ENCODE assay signal across 8 cellular contexts in genomic region chr9:116153765-116154333, GRCh38. TPM values are rescaled to one million over a fixed set of nuclear protein-coding genes. Genes with fewer than 3 reads are reported as not detected.
DNase-seq lines count a peak whose midpoint lies in the region; ATAC-seq and TF ChIP-seq lines count a peak whose summit lies in the region.
"Had no signal": no experiment of that assay in that cellular context is flagged by ENCODE, and none has a peak within 500 bp of the region (broad histone marks: within the 10 kb centered on the region; RNA-seq: fewer than 3 reads in every experiment).

Gene PAPPA, plus strand, starts transcription at chr9:116153791. Its CDS starts 382 bp downstream, at chr9:116154173.

- H3K4me3 ChIP-seq in right lobe of liver (peak within 1 kb of the TSS; percentile 5 to 32 (median 23)), stomach smooth muscle (ENCODE audit: low read length in 2 of 2) (peak within 1 kb of the TSS; percentile 51 to 75)

- TF ChIP-seq CTCF in right lobe of liver (IDR thresholded peaks at IDR 0.05) (no peak), GM10248 (IDR thresholded peaks at IDR 0.05; ENCODE audit: control extremely low read depth, extremely low read depth, low read depth, missing control alignments) (no peak)

- H3K9me3 Mint-ChIP-seq in central memory CD8-positive, alpha-beta T cell: no peaks in the 10 kb centered on the region
- H3K9me3 Mint-ChIP-seq: dendritic cell treated with granulocyte-macrophage colony-stimulating factor and Interleukin-4, amounts not matched to agents 40 ng/mL and 50 ng/mL, for 4 days had no signal

- H3K9me3 ChIP-seq in right lobe of liver (no peaks in the 10 kb centered on the region), stomach smooth muscle (ENCODE audit: control insufficient read depth in 2 of 2, low read length in 2 of 2) (no peaks in the 10 kb centered on the region)

- peaks cover 91% of the 10 kb centered on the region for H3K27me3 Mint-ChIP-seq in central memory CD8-positive, alpha-beta T cell

- H3K27me3 ChIP-seq in right lobe of liver (peaks cover 0 to 25% of the 10 kb centered on the region in 2 donors), stomach smooth muscle (ENCODE audit: control insufficient read depth in 1 of 2, insufficient read depth in 2 of 2, low read length in 2 of 2) (peaks cover 9 to 26% of the 10 kb centered on the region in 2 donors)

- H3K27ac Mint-ChIP-seq in central memory CD8-positive, alpha-beta T cell (ENCODE audit: low read depth): no peak within 1 kb of the TSS
- H3K27ac Mint-ChIP-seq: dendritic cell treated with granulocyte-macrophage colony-stimulating factor and Interleukin-4, amounts not matched to agents 40 ng/mL and 50 ng/mL, for 4 days had no signal

- H3K27ac ChIP-seq in right lobe of liver (peak within 1 kb of the TSS in 1 of 3 donors; percentile 13), stomach smooth muscle (ENCODE audit: low read length) (peak within 1 kb of the TSS; percentile 78)

- DNase-seq in NCI-H460 (ENCODE audit: extremely low read depth, low read depth) (no peak), right lobe of liver (no peak), GM10248 (ENCODE audit: extremely low spot score) (no peak)
- no peak for DNase-seq in central memory CD8-positive, alpha-beta T cell (ENCODE audit: low spot score in 2 of 2)
- DNase-seq in effector CD8-positive, alpha-beta T cell (lab: John Stamatoyannopoulos, UW): no peak
- DNase-seq in effector CD4-positive, alpha-beta T cell: no peak

- ATAC-seq in central memory CD8-positive, alpha-beta T cell (replicated peaks; ENCODE audit: extremely low read depth, poor library complexity, severe bottlenecking): no peak
- no peak for ATAC-seq in right lobe of liver

- POLR2A ChIA-PET in GM10248 (lab: Yijun Ruan, JAX): no interaction called here

- TF ChIP-seq POLR2A in right lobe of liver (IDR thresholded peaks at IDR 0.05): no peak

- peaks cover 6% of the 10 kb centered on the region for H3K4me1 Mint-ChIP-seq in central memory CD8-positive, alpha-beta T cell

- no peaks in the 10 kb centered on the region for H3K36me3 Mint-ChIP-seq in central memory CD8-positive, alpha-beta T cell (ENCODE audit: insufficient read depth)

- peak within 1 kb of the TSS; percentile 64 to 65 for H3K9ac ChIP-seq in stomach smooth muscle (ENCODE audit: low read length in 2 of 2)

- peak within 1 kb of the TSS; percentile 40 for H3K4me3 Mint-ChIP-seq in central memory CD8-positive, alpha-beta T cell
- H3K4me3 Mint-ChIP-seq: dendritic cell treated with granulocyte-macrophage colony-stimulating factor and Interleukin-4, amounts not matched to agents 40 ng/mL and 50 ng/mL, for 4 days had no signal

- 3% methylated on average over 14 of the region's 41 CpGs for WGBS in right lobe of liver (ENCODE audit: insufficient coverage, low coverage, low lambda C conversion rate, missing lambda C conversion rate)

- H3K36me3 ChIP-seq in right lobe of liver (no peaks in the 10 kb centered on the region), stomach smooth muscle (ENCODE audit: control insufficient read depth in 2 of 2, insufficient read depth in 2 of 2, low read length in 2 of 2) (no peaks in the 10 kb centered on the region)

- CTCF ChIA-PET in GM10248 (lab: Yijun Ruan, JAX): no interaction called here

- H3K4me1 ChIP-seq in right lobe of liver: peaks cover 0 to 7% (median 0%) of the 10 kb centered on the region in 4 donors
- H3K4me1 ChIP-seq in stomach smooth muscle (ENCODE audit: control insufficient read depth, insufficient read depth, low read length): peaks cover 16% of the 10 kb centered on the region

- intact Hi-C loops in right lobe of liver (cut with DNase I): no loop called here

RNA-seq across cellular contexts. Expression of gene PAPPA, which starts in this region (rescaled TPM):
- total RNA-seq in NCI-H460 (2014; rRNA removed; shearing (Covaris generic)): 43.0 and 43.5 TPM in 2 replicates
- 6.7 and 8.7 TPM in 2 replicates for polyA plus RNA-seq in NCI-H460 (2014; cell fraction: nucleus; rRNA removed)
- total RNA-seq in right lobe of liver: under 1 TPM; 0.07 to 0.50 (median 0.32) TPM

Comparison
In these comparisons a context has a peak if more than half of its experiments do, and no peak if none do; other contexts are left out.
1. RNA of gene PAPPA (total RNA-seq): 43.0 to 43.5 TPM in NCI-H460; 0.07 to 0.50 TPM in right lobe of liver; every median in the first group is over 10 times any median in the second.